In the genomic region with DNA sequence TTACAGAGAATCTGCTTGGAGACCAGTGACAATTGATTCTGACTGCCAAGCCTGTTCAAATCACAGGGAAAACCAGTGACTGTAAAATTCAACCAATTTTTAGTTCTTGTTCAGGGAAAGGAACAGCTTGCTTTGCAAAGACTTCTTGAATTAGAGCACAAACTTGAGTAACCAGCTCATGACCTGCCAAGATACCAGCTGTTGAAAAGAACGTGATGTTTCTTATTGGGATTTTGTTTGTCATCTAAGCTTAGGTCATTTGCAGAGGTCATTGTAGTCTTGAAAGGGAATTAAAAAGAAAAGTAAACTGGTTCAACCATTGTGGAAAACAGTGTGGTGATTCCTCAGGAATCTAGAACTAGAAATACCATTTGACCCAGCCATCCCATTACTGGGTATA, we compare ENCODE assay signal across 31 cellular contexts.
"Had no signal": no experiment of that assay in that cellular context is flagged by ENCODE, and none has a peak within 500 bp of the region (broad histone marks: within the 10 kb centered on the region; RNA-seq: fewer than 3 reads in every experiment).

No MANE protein-coding gene starts in this region.

- H3K36me3 Mint-ChIP-seq: activated naive CD8-positive, alpha-beta T cell had no signal

- H3K4me1 Mint-ChIP-seq: activated B cell treated with CpG ODN at 0.5 μM for 24 hours; activated T-helper 17 cell treated with anti-CD3 and anti-CD28 coated beads, Interleukin-2, amount 50 U/mL, for 72 hours; T-helper 17 cell had no signal

- H3K27ac Mint-ChIP-seq: activated B cell treated with CpG ODN at 0.5 μM for 24 hours; activated CD8-positive, alpha-beta T cell treated with anti-CD3 and anti-CD28 coated beads for 36 hours; activated naive CD8-positive, alpha-beta T cell; activated T-helper 17 cell treated with anti-CD3 and anti-CD28 coated beads, Interleukin-2, amount 50 U/mL, for 72 hours; endodermal cell; T-helper 17 cell; T-helper 2 cell treated with Interferon-gamma antibody and Interleukin-4, amounts not matched to agents 5 μg/mL and 100 μg/mL, for 36 hours had no signal

- ATAC-seq: activated CD4-positive, CD25-positive, alpha-beta regulatory T cell treated with anti-CD3 and anti-CD28 coated beads, Interleukin-2, amount 50 U/mL, for 24 hours; activated CD8-positive, alpha-beta T cell treated with anti-CD3 and anti-CD28 coated beads for 36 hours; activated T-cell treated with anti-CD3 and anti-CD28 coated beads, Interleukin-2, amount 50 U/mL, for 4 hours; activated T-helper 17 cell treated with anti-CD3 and anti-CD28 coated beads, Interleukin-2, amount 50 U/mL, for 72 hours; T-helper 17 cell had no signal

- H3K9me3 Mint-ChIP-seq: activated CD8-positive, alpha-beta T cell treated with anti-CD3 and anti-CD28 coated beads for 36 hours; activated T-cell treated with anti-CD3 and anti-CD28 coated beads, Interleukin-2, amount 50 U/mL, for 4 hours; activated T-helper 17 cell treated with anti-CD3 and anti-CD28 coated beads, Interleukin-2, amount 50 U/mL, for 72 hours had no signal

- DNase-seq: activated B cell treated with CpG ODN at 0.5 μM for 24 hours; activated CD4-positive, alpha-beta T cell treated with anti-CD3 and anti-CD28 coated beads for 48 hours; activated CD4-positive, alpha-beta T cell treated with anti-CD3 and anti-CD28 coated beads, Interleukin-2, amount 50 U/mL, for 1 hour; activated CD4-positive, alpha-beta T cell treated with anti-CD3 and anti-CD28 coated beads, Interleukin-2, amount 50 U/mL, for 48 hours; activated CD8-positive, alpha-beta memory T cell treated with anti-CD3 and anti-CD28 coated beads for 24 hours; activated CD8-positive, alpha-beta T cell treated with anti-CD3 and anti-CD28 coated beads for 36 hours; activated effector memory CD4-positive, alpha-beta T cell treated with Interleukin-2 at 50 U/mL for 16 hours; activated gamma-delta T cell treated with Interleukin-2 at 50 U/mL for 16 hours; activated naive CD4-positive, alpha-beta T cell treated with anti-CD3 and anti-CD28 coated beads, Interleukin-2, amount 50 U/mL, for 16 hours; activated naive CD4-positive, alpha-beta T cell treated with Interleukin-2 at 50 U/mL for 16 hours; activated T-cell treated with anti-CD3 and anti-CD28 coated beads, Interleukin-2, amount 50 U/mL, for 4 hours; amniotic stem cell; anterior cingulate cortex; brain microvascular endothelial cell; central memory CD4-positive, alpha-beta T cell; cerebellar nuclear complex; colonic mucosa; effector memory CD4-positive, alpha-beta T cell; endodermal cell; erythroblast; foreskin fibroblast; head of caudate nucleus; T-helper 1 cell; T-helper 17 cell; T1000; WERI-Rb-1 had no signal

- H3K27me3 Mint-ChIP-seq: activated B cell treated with CpG ODN at 0.5 μM for 24 hours; activated CD8-positive, alpha-beta T cell treated with anti-CD3 and anti-CD28 coated beads for 36 hours; activated naive CD8-positive, alpha-beta T cell; activated T-helper 17 cell treated with anti-CD3 and anti-CD28 coated beads, Interleukin-2, amount 50 U/mL, for 72 hours; T-helper 17 cell had no signal

- H3K4me3 Mint-ChIP-seq: activated B cell treated with CpG ODN at 0.5 μM for 24 hours; activated CD8-positive, alpha-beta T cell treated with anti-CD3 and anti-CD28 coated beads for 36 hours; activated naive CD8-positive, alpha-beta T cell; activated T-cell treated with anti-CD3 and anti-CD28 coated beads, Interleukin-2, amount 50 U/mL, for 4 hours; activated T-helper 17 cell treated with anti-CD3 and anti-CD28 coated beads, Interleukin-2, amount 50 U/mL, for 72 hours; endodermal cell; T-helper 17 cell; T-helper 2 cell treated with Interferon-gamma antibody and Interleukin-4, amounts not matched to agents 5 μg/mL and 100 μg/mL, for 36 hours had no signal

- H3K4me3 ChIP-seq: colonic mucosa, esophagus muscularis mucosa had no signal
